ENCODE assay signal across 1 cellular context in genomic region chr15:83858820-83859505, GRCh38.
TF ChIP-seq lines count a peak whose summit lies in the region.

No MANE protein-coding gene starts in this region.

TF ChIP-seq in IMR-90, 13 proteins besides CTCF, POLR2A, EP300 and RAD21 (continued from another document):
- TF ChIP-seq USF2 (IDR thresholded peaks at IDR 0.05; ENCODE audit: low read depth, low read length), result no peak
- no peak for TF ChIP-seq CHD1 (IDR thresholded peaks at IDR 0.05; ENCODE audit: low read depth, low read length)
- TF ChIP-seq RCOR1 (IDR thresholded peaks at IDR 0.05; ENCODE audit: insufficient replicate concordance, low read length), result no peak
- no peak for TF ChIP-seq SMC3 (IDR thresholded peaks at IDR 0.05; ENCODE audit: low read depth, low read length)
- TF ChIP-seq RFX5 (IDR thresholded peaks at IDR 0.05; ENCODE audit: low read depth, low read length), result no peak
- no peak for TF ChIP-seq MAZ (IDR thresholded peaks at IDR 0.05; ENCODE audit: borderline replicate concordance, low read depth, low read length)
- TF ChIP-seq FOS (IDR thresholded peaks at IDR 0.05; ENCODE audit: low read depth, low read length), result no peak
TF ChIP-seq in IMR-90: peak in this region for 0.
